9 cellular contexts compared by ENCODE assay signal in genomic region chr17:47821031-47821423, GRCh38. TPM values are rescaled to one million over a fixed set of nuclear protein-coding genes. Genes with fewer than 3 reads are reported as not detected.
DNase-seq lines count a peak whose midpoint lies in the region; ATAC-seq and TF ChIP-seq lines count a peak whose summit lies in the region.
"Had no signal": no experiment of that assay in that cellular context is flagged by ENCODE, and none has a peak within 500 bp of the region (broad histone marks: within the 10 kb centered on the region; RNA-seq: fewer than 3 reads in every experiment).

No MANE protein-coding gene starts in this region.

- H3K4me1 Mint-ChIP-seq in activated T-cell treated with anti-CD3 and anti-CD28 coated beads, Interleukin-2, amount 50 U/mL, for 72 hours (ENCODE audit: low read depth) = peaks cover 25% of the 10 kb centered on the region

- no peaks in the 10 kb centered on the region for H3K27me3 ChIP-seq in adipocyte (replicated peaks; ENCODE audit: control insufficient read depth, insufficient read depth, low read length)
- no peaks in the 10 kb centered on the region for H3K27me3 ChIP-seq in liver (ENCODE audit: control insufficient read depth in 4 of 4, insufficient read depth in 4 of 4, low read length in 3 of 4)
- H3K27me3 ChIP-seq in thyroid gland = no peaks in the 10 kb centered on the region

- peak overlapping the region; percentile 89 to 95 for H3K4me3 Mint-ChIP-seq in activated T-cell treated with anti-CD3 and anti-CD28 coated beads, Interleukin-2, amount 50 U/mL, for 72 hours

- WGBS in liver = 7% methylated on average over 4 of the region's 4 CpGs
- 4 to 16% methylated on average over 3 to 4 of the region's 4 CpGs for WGBS in thyroid gland, 2 donors

- H3K36me3 ChIP-seq in adipocyte (ENCODE audit: control insufficient read depth, insufficient read depth, low read length, severe bottlenecking) = peaks cover 24% of the 10 kb centered on the region
- peaks cover 5 to 25% (median 13%) of the 10 kb centered on the region in 4 donors for H3K36me3 ChIP-seq in liver (ENCODE audit: control insufficient read depth in 4 of 4, insufficient read depth in 3 of 4, low read depth in 1 of 4, low read length in 3 of 4)
- H3K36me3 ChIP-seq in thyroid gland = peaks cover 30 to 42% of the 10 kb centered on the region in 2 donors

- H3K27ac ChIP-seq in liver (ENCODE audit: low read depth in 1 of 2, low read length in 2 of 2) (no peak overlapping the region), thyroid gland (peak overlapping the region in 2 of 3 donors; percentile 25 to 40)

- H3K27me3 Mint-ChIP-seq in activated T-cell treated with anti-CD3 and anti-CD28 coated beads, Interleukin-2, amount 50 U/mL, for 72 hours (ENCODE audit: low read depth) = no peaks in the 10 kb centered on the region

- no peaks in the 10 kb centered on the region for H3K9me3 Mint-ChIP-seq in activated T-cell treated with anti-CD3 and anti-CD28 coated beads, Interleukin-2, amount 50 U/mL, for 72 hours

- no peak for TF ChIP-seq RAD21 in liver (IDR thresholded peaks at IDR 0.05)

- TF ChIP-seq POLR2A in thyroid gland (IDR thresholded peaks at IDR 0.05) = no peak

- peak overlapping the region; percentile 0 for H3K27ac Mint-ChIP-seq in activated T-cell treated with anti-CD3 and anti-CD28 coated beads, Interleukin-2, amount 50 U/mL, for 72 hours

- peak overlapping the region; percentile 79 for H3K4me3 ChIP-seq in adipocyte (ENCODE audit: low read length)
- peak overlapping the region in 2 of 3 donors; percentile 48 for H3K4me3 ChIP-seq in liver (ENCODE audit: low read depth in 1 of 3, low read length in 3 of 3)
- H3K4me3 ChIP-seq in thyroid gland (replicated peaks in 1 of 3) = peak overlapping the region; percentile 8 to 38 (median 38)

- intact Hi-C loops in thyroid gland (cut with DNase I) = no loop called here

- peaks cover 13% of the 10 kb centered on the region for H3K4me1 ChIP-seq in adipocyte (ENCODE audit: control insufficient read depth, insufficient read depth, low read length)
- peaks cover 0 to 19% (median 5%) of the 10 kb centered on the region in 4 donors for H3K4me1 ChIP-seq in liver (ENCODE audit: control insufficient read depth in 4 of 4, insufficient read depth in 4 of 4, low read length in 3 of 4)
- H3K4me1 ChIP-seq in thyroid gland = peaks cover 7 to 20% of the 10 kb centered on the region in 2 donors

- TF ChIP-seq CTCF in liver (IDR thresholded peaks at IDR 0.05; ENCODE audit: low read depth, low read length, missing input control) = no peak
- TF ChIP-seq CTCF in thyroid gland (IDR thresholded peaks at IDR 0.05) = no peak

- H3K36me3 Mint-ChIP-seq in activated T-cell treated with anti-CD3 and anti-CD28 coated beads, Interleukin-2, amount 50 U/mL, for 72 hours (ENCODE audit: insufficient read depth in 2 of 2) = peaks cover 6 to 16% of the 10 kb centered on the region in 2 donors

- DNase-seq in activated T-cell treated with anti-CD3 and anti-CD28 coated beads, Interleukin-2, amount 50 U/mL, for 72 hours = no peak
- DNase-seq in activated T-cell treated with anti-CD3 and anti-CD28 coated beads, Interleukin-2, amount 50 U/mL, for 1 hour = no peak
- DNase-seq in adipocyte (ENCODE audit: low read depth) (no peak), thyroid gland (no peak), Ammon's horn (ENCODE audit: low spot score) (no peak), NCI-H510A treated with DMSO at 0.1 percent for 48 hours (lab: John Stamatoyannopoulos, UW) (no peak), NCI-H2196 (lab: John Stamatoyannopoulos, UW; ENCODE audit: unreplicated experiment) (no peak)

- ATAC-seq in activated T-cell treated with anti-CD3 and anti-CD28 coated beads, Interleukin-2, amount 50 U/mL, for 72 hours (replicated peaks in 1 of 2) = no peak

- H3K9me3 ChIP-seq in adipocyte (ENCODE audit: control insufficient read depth, low read length) (no peaks in the 10 kb centered on the region), liver (ENCODE audit: control insufficient read depth in 4 of 4, low read length in 3 of 4) (no peaks in the 10 kb centered on the region), thyroid gland (no peaks in the 10 kb centered on the region)

- H3K9ac ChIP-seq in adipocyte (ENCODE audit: low read length) = peak overlapping the region; percentile 66
- no peak overlapping the region for H3K9ac ChIP-seq in liver (ENCODE audit: low read depth in 1 of 2, low read length in 2 of 2)

TF ChIP-seq in liver, 16 proteins besides CTCF, POLR2A, EP300 and RAD21:
- TF ChIP-seq RXRA (IDR thresholded peaks at IDR 0.05) (no peak), JUND (IDR thresholded peaks at IDR 0.05) (no peak), NR2F2 (IDR thresholded peaks at IDR 0.05) (no peak), FOXA2 (IDR thresholded peaks at IDR 0.05) (no peak), EGR1 (IDR thresholded peaks at IDR 0.05; ENCODE audit: low read depth in 2 of 2) (no peak), ZBTB33 (IDR thresholded peaks at IDR 0.05) (no peak), HNF4G (IDR thresholded peaks at IDR 0.05) (no peak), FOXA1 (IDR thresholded peaks at IDR 0.05) (no peak)

RNA-seq across cellular contexts. Expression of gene OSBPL7, which starts 0.6 kb away (rescaled TPM):
- 10 to 100 TPM; 23.9 to 24.9 TPM for total RNA-seq in activated T-cell treated with anti-CD3 and anti-CD28 coated beads, Interleukin-2, amount 50 U/mL, for 72 hours
- total RNA-seq in liver = 1 to 10 TPM; 1.9 to 2.4 TPM
- polyA plus RNA-seq in liver = under 1 TPM; 0.51 to 0.81 TPM
- total RNA-seq in thyroid gland = 10 to 100 TPM; 12.7 to 18.0 (median 14.7) TPM

RNA-seq across cellular contexts. Expression of gene MRPL10, which starts 10.3 kb away (rescaled TPM):
- total RNA-seq in activated T-cell treated with anti-CD3 and anti-CD28 coated beads, Interleukin-2, amount 50 U/mL, for 72 hours = 10 to 100 TPM; 81.7 to 83.5 TPM
- 10 to 100 TPM; 10.2 to 10.6 TPM for total RNA-seq in liver
- polyA plus RNA-seq in liver = 10 to 100 TPM; 15.1 to 24.9 TPM
- total RNA-seq in thyroid gland = 10 to 100 TPM; 36.1 to 51.9 (median 39.1) TPM

RNA-seq across cellular contexts. Expression of gene LRRC46, which starts 10.4 kb away (rescaled TPM):
- under 1 TPM; 0.46 to 0.83 TPM for total RNA-seq in activated T-cell treated with anti-CD3 and anti-CD28 coated beads, Interleukin-2, amount 50 U/mL, for 72 hours
- total RNA-seq in liver = under 1 TPM; under 0.01 to 0.28 TPM
- under 1 TPM; 0.36 to 0.43 TPM for polyA plus RNA-seq in liver
- total RNA-seq in thyroid gland = 1 to 10 TPM in 2 of 4 donors, under 1 TPM in 1, not detected in 1; 0.44 to 3.2 (median 2.0) TPM
- total RNA-seq: glomerular endothelial cell had no signal

RNA-seq across cellular contexts. Expression of gene SCRN2, which starts 20.0 kb away (rescaled TPM):
- total RNA-seq in activated T-cell treated with anti-CD3 and anti-CD28 coated beads, Interleukin-2, amount 50 U/mL, for 72 hours = 10 to 100 TPM; 16.1 to 17.6 TPM
- total RNA-seq in liver (10 to 100 TPM; 17.8 to 21.4 TPM), thyroid gland (10 to 100 TPM; 37.0 to 71.5 (median 49.1) TPM)
- 10 to 100 TPM; 19.2 to 27.4 TPM for polyA plus RNA-seq in liver

RNA-seq across cellular contexts. Expression of gene SP6, which starts 29.9 kb away (rescaled TPM):
- under 1 TPM; 0.12 to 0.28 TPM for total RNA-seq in activated T-cell treated with anti-CD3 and anti-CD28 coated beads, Interleukin-2, amount 50 U/mL, for 72 hours
- under 1 TPM; 0.08 to 0.09 TPM for total RNA-seq in liver
- polyA plus RNA-seq in liver = under 1 TPM; 0.03 to 0.04 TPM
- total RNA-seq in thyroid gland = 1 to 10 TPM in 1 of 4 donors, under 1 TPM in 3; 0.56 to 5.9 (median 0.96) TPM

Comparison
In these comparisons a context has a peak if more than half of its experiments do, and no peak if none do; other contexts are left out.
1. H3K27ac ChIP-seq: peak in thyroid gland (2 of 3); none in liver (0 of 2).
2. RNA of gene OSBPL7, which starts 0.6 kb away (total RNA-seq): 23.9 to 24.9 TPM in activated T-cell treated with anti-CD3 and anti-CD28 coated beads, Interleukin-2, amount 50 U/mL, for 72 hours and 12.7 to 18.0 TPM in thyroid gland; 1.9 to 2.4 TPM in liver; every median in the first group is over 4 times any median in the second.
3. Peak in every context shown above with its lines, with median percentiles within 50 percentile points of each other: H3K4me3 ChIP-seq.